In genomic region chr4:26076000-26076587, GRCh38 we compare ENCODE assay signal across 10 cellular contexts.
DNase-seq lines count a peak whose midpoint lies in the region; ATAC-seq, FAIRE-seq and TF ChIP-seq lines count a peak whose summit lies in the region.
"Had no signal": no experiment of that assay in that cellular context is flagged by ENCODE, and none has a peak within 500 bp of the region (broad histone marks: within the 10 kb centered on the region; RNA-seq: fewer than 3 reads in every experiment).

No MANE protein-coding gene starts in this region.

- peaks cover 0 to 18% of the 10 kb centered on the region in 2 experiments; a peak in 1 of 4 replicates for H3K4me1 ChIP-seq in HCT116 (ENCODE audit: control insufficient read depth in 1 of 2, insufficient read depth in 2 of 2, low read length in 2 of 2)
- H3K4me1 ChIP-seq: gastrocnemius medialis had no signal

- no peak overlapping the region for H2AFZ ChIP-seq in HCT116 (ENCODE audit: low read depth, low read length, poor library complexity, severe bottlenecking)

- CTCF ChIA-PET in HCT116 (lab: Charles Lee): no interaction called here

- TF ChIP-seq CTCF in HCT116 (IDR thresholded peaks at IDR 0.05 in 2 of 3, conservative IDR thresholded peaks at IDR 0.05 in 1 of 3; ENCODE audit: borderline replicate concordance in 1 of 3, insufficient read depth in 1 of 3, low read depth in 2 of 3, low read length in 2 of 3) (no peak), epithelial cell of esophagus (IDR thresholded peaks at IDR 0.05; ENCODE audit: insufficient read depth, low read depth, low read length, missing control alignments) (no peak), coronary artery (IDR thresholded peaks at IDR 0.05) (no peak)

- no peak overlapping the region for H3K27ac ChIP-seq in HCT116 (ENCODE audit: low read depth, low read length)
- H3K27ac ChIP-seq in coronary artery: peak overlapping the region in 1 of 2 donors; percentile 73

- intact Hi-C loops in HCT116 (cut with micrococcal nuclease): no loop called here

- H3K9me3 ChIP-seq in HCT116 (ENCODE audit: control insufficient read depth in 1 of 2, insufficient read depth in 1 of 2, low read depth in 1 of 2, low read length in 2 of 2): no peaks in the 10 kb centered on the region
- H3K9me3 ChIP-seq: gastrocnemius medialis had no signal

- no peaks in the 10 kb centered on the region for H4K20me1 ChIP-seq in HCT116 (ENCODE audit: insufficient read depth)

- DNase-seq in GM18507 (ENCODE audit: extremely low spot score, insufficient read length, low read depth): peak; percentile 28
- DNase-seq in HCT116 (ENCODE audit: low read depth, low spot score): no peak
- peak; percentile 87 for DNase-seq in NOMO-1 treated with DMSO at 0.1 percent for 48 hours (lab: John Stamatoyannopoulos, UW; ENCODE audit: unreplicated experiment)
- DNase-seq in epithelial cell of esophagus (ENCODE audit: low read depth): peak; percentile 62
- no peak for DNase-seq in coronary artery (ENCODE audit: low spot score)
- DNase-seq in putamen (ENCODE audit: low spot score): no peak
- no peak for DNase-seq in DMS79 treated with DMSO at 0.1 percent for 48 hours (lab: John Stamatoyannopoulos, UW)

- RAD21 ChIA-PET in HCT116 (lab: Charles Lee; ENCODE audit: low non-redundant PET in 1 of 2, low total read pairs in 2 of 2, uncharacterized antibody in 2 of 2, unreplicated experiment in 2 of 2): no interaction called here

- H3K4me3 Mint-ChIP-seq in stimulated activated memory B cell treated with anti-CD40 and anti-IgM and Interleukin-4, amounts not matched to agents 10 μg/mL and 1 μg/mL and 100 μg/mL, for 72 hours: peak overlapping the region; percentile 34

- peaks cover 63% of the 10 kb centered on the region for H3K4me1 Mint-ChIP-seq in stimulated activated memory B cell treated with anti-CD40 and anti-IgM and Interleukin-4, amounts not matched to agents 10 μg/mL and 1 μg/mL and 100 μg/mL, for 72 hours

- BruUV-seq in HCT116 (replicated peaks; lab: Mats Ljungman, UMichigan): no TSS peak

- peaks cover 6% of the 10 kb centered on the region for H3K36me3 Mint-ChIP-seq in stimulated activated memory B cell treated with anti-CD40 and anti-IgM and Interleukin-4, amounts not matched to agents 10 μg/mL and 1 μg/mL and 100 μg/mL, for 72 hours

- no peak for ATAC-seq in HCT116
- peak; percentile 88 for ATAC-seq in stimulated activated memory B cell treated with anti-CD40 and anti-IgM and Interleukin-4, amounts not matched to agents 10 μg/mL and 1 μg/mL and 100 μg/mL, for 72 hours
- ATAC-seq: gastrocnemius medialis, K562 had no signal

- peak overlapping the region; percentile 20; the same call in 1 of the 2 replicates for H3K4me2 ChIP-seq in HCT116 (ENCODE audit: low read length)

- no peak for TF ChIP-seq RAD21 in HCT116 (IDR thresholded peaks at IDR 0.05; ENCODE audit: low read depth)

- H3K4me3 ChIP-seq in HCT116 (replicated peaks in 1 of 2; ENCODE audit: low read depth in 1 of 2, low read length in 2 of 2): no peak overlapping the region
- H3K4me3 ChIP-seq in epithelial cell of esophagus (ENCODE audit: low read length): no peak overlapping the region
- no peak overlapping the region for H3K4me3 ChIP-seq in coronary artery
- H3K4me3 ChIP-seq: gastrocnemius medialis, K562 had no signal

- H3K27me3 Mint-ChIP-seq in stimulated activated memory B cell treated with anti-CD40 and anti-IgM and Interleukin-4, amounts not matched to agents 10 μg/mL and 1 μg/mL and 100 μg/mL, for 72 hours: no peaks in the 10 kb centered on the region

- no peaks in the 10 kb centered on the region for H3K9me2 ChIP-seq in HCT116 (ENCODE audit: insufficient read depth)

- H3K27me3 ChIP-seq in HCT116 (ENCODE audit: insufficient read depth, low read length): no peaks in the 10 kb centered on the region
- H3K27me3 ChIP-seq: gastrocnemius medialis had no signal

- peak overlapping the region; percentile 96 for H3K27ac Mint-ChIP-seq in stimulated activated memory B cell treated with anti-CD40 and anti-IgM and Interleukin-4, amounts not matched to agents 10 μg/mL and 1 μg/mL and 100 μg/mL, for 72 hours

- H3K9ac ChIP-seq in HCT116 (ENCODE audit: low read length): no peak overlapping the region

- H3K9me3 Mint-ChIP-seq in stimulated activated memory B cell treated with anti-CD40 and anti-IgM and Interleukin-4, amounts not matched to agents 10 μg/mL and 1 μg/mL and 100 μg/mL, for 72 hours: peaks cover 5% of the 10 kb centered on the region

- peak; percentile 95 for FAIRE-seq in GM18507 (lab: Jason Lieb, UNC)
- FAIRE-seq: K562 had no signal

- POLR2A ChIA-PET in HCT116 (lab: Charles Lee): no interaction called here

- TF ChIP-seq POLR2A in HCT116 (IDR thresholded peaks at IDR 0.05; ENCODE audit: borderline replicate concordance, extremely low read depth, insufficient read depth, insufficient read length): no peak

- no peaks in the 10 kb centered on the region for H3K79me2 ChIP-seq in HCT116 (ENCODE audit: insufficient read depth, low read length)

- H3K36me3 ChIP-seq in HCT116 (ENCODE audit: control insufficient read depth in 1 of 2, insufficient read depth in 2 of 2, low read length in 2 of 2): no peaks in the 10 kb centered on the region
- H3K36me3 ChIP-seq: gastrocnemius medialis had no signal

TF ChIP-seq in HCT116, 20 proteins besides CTCF, POLR2A, EP300 and RAD21:
- no peak for TF ChIP-seq EGR1 (IDR thresholded peaks at IDR 0.05; ENCODE audit: low read depth)
- TF ChIP-seq EZH2phosphoT487 (IDR thresholded peaks at IDR 0.05; ENCODE audit: borderline replicate concordance): no peak
- TF ChIP-seq CEBPB (IDR thresholded peaks at IDR 0.05; ENCODE audit: low read depth): no peak; the same call in 1 of the 2 replicates
- no peak for TF ChIP-seq ZNF274 (IDR thresholded peaks at IDR 0.05; ENCODE audit: low read depth, low read length)
- TF ChIP-seq FOSL1 (IDR thresholded peaks at IDR 0.05; ENCODE audit: low read depth): peak; percentile 51; the same call in 1 of the 2 replicates
- TF ChIP-seq SRF (IDR thresholded peaks at IDR 0.05; ENCODE audit: low read depth): no peak
- TF ChIP-seq CBX3 (IDR thresholded peaks at IDR 0.05; ENCODE audit: low read depth): no peak
- 0 out of 2 replicates have a peak, but pooled peaks have one; percentile 32 for TF ChIP-seq JUND (IDR thresholded peaks at IDR 0.05)
- no peak for TF ChIP-seq POLR2AphosphoS5 (IDR thresholded peaks at IDR 0.05; ENCODE audit: low read depth, low read length)
- TF ChIP-seq SP1 (IDR thresholded peaks at IDR 0.05; ENCODE audit: low read depth): peak; percentile 29; the same call in 1 of the 2 replicates

Comparison
In these comparisons a context has a peak if more than half of its experiments do, and no peak if none do; other contexts are left out.
1. DNase-seq: peak in GM18507 (single experiment), NOMO-1 treated with DMSO at 0.1 percent for 48 hours (single experiment) and epithelial cell of esophagus (single experiment); none in HCT116 (single experiment), coronary artery (single experiment), putamen (single experiment) and DMS79 treated with DMSO at 0.1 percent for 48 hours (single experiment).